10 cellular contexts compared by ENCODE assay signal in the genomic region with DNA sequence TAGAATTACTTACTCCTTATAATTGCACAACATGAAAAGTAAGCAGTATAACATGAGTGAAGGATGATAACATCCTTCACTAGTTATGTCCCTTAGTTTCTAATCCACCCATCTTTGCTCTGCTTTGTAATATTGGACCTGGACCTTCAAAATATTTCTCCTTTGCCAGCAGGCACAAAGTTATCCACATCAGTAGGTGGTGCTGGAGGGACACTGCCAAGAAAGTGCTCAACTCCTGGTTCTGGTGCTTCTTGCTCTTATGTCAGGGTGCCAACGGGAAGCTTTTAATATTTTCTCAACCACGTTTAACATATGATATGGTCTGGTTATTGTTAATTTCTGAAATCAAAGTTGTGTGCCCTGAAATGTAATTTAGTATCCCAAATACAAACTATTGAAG.
DNase-seq lines count a peak whose midpoint lies in the region; ATAC-seq and TF ChIP-seq lines count a peak whose summit lies in the region.
"Had no signal": no experiment of that assay in that cellular context is flagged by ENCODE, and none has a peak within 500 bp of the region (broad histone marks: within the 10 kb centered on the region; RNA-seq: fewer than 3 reads in every experiment).

No MANE protein-coding gene starts in this region.

- H3K4me3 ChIP-seq in AG04449 (ENCODE audit: low read depth, low read length) = no peak overlapping the region
- no peak overlapping the region for H3K4me3 ChIP-seq in GM12875 (ENCODE audit: low read depth, low read length)
- no peak overlapping the region for H3K4me3 ChIP-seq in RWPE2 (ENCODE audit: severe bottlenecking)
- H3K4me3 ChIP-seq: esophagus squamous epithelium, psoas muscle had no signal

- ATAC-seq in RWPE2 (ENCODE audit: low read depth) (peak; percentile 52; the same call in 1 of the 3 replicates), HG02610 (IDR thresholded peaks at IDR 0.05; ENCODE audit: unreplicated experiment) (no peak)

- peaks cover 4% of the 10 kb centered on the region for H3K4me1 ChIP-seq in RWPE2 (ENCODE audit: insufficient read depth, poor library complexity, severe bottlenecking)
- H3K4me1 ChIP-seq: psoas muscle had no signal

- TF ChIP-seq CTCF in AG04449 (IDR thresholded peaks at IDR 0.05; ENCODE audit: insufficient read depth, low read length, missing control alignments) (peak; percentile 49), GM12875 (IDR thresholded peaks at IDR 0.05; ENCODE audit: borderline replicate concordance, insufficient read depth, low read depth, low read length) (peak; percentile 18; the same call in 1 of the 2 replicates), RWPE2 (IDR thresholded peaks at IDR 0.05; ENCODE audit: poor library complexity, severe bottlenecking) (peak; percentile 70)

- H3K36me3 ChIP-seq in RWPE2 (ENCODE audit: low read depth) = peaks cover 83% of the 10 kb centered on the region

- CTCF ChIA-PET in AG04449 (lab: Yijun Ruan, JAX) = interaction anchor here (0.7 to 5.8 kb wide), 17 partner anchors 9 to 422 kb away, joined by 3 to 28 read pairs (median 6); a partner anchor contains a TSS

- DNase-seq in AG04449 (ENCODE audit: low read depth, low spot score) (no peak), RWPE2 (ENCODE audit: low spot score) (no peak), glomerular visceral epithelial cell (ENCODE audit: extremely low spot score) (peak; percentile 44), NCI-H187 treated with DMSO at 0.1 percent for 48 hours (lab: John Stamatoyannopoulos, UW) (no peak), hepatic stellate cell (ENCODE audit: low spot score) (no peak), LoVo (ENCODE audit: low spot score) (no peak)
- DNase-seq: esophagus squamous epithelium, psoas muscle had no signal

- no peak overlapping the region for H3K27ac ChIP-seq in RWPE2 (ENCODE audit: poor library complexity, severe bottlenecking)
- H3K27ac ChIP-seq: esophagus squamous epithelium, psoas muscle had no signal

- H3K9me3 ChIP-seq in RWPE2 (ENCODE audit: severe bottlenecking) = no peaks in the 10 kb centered on the region
- H3K9me3 ChIP-seq: esophagus squamous epithelium, psoas muscle had no signal

- POLR2A ChIA-PET in AG04449 (lab: Yijun Ruan, JAX) = interaction anchor here (1.7 to 2.6 kb wide), 2 partner anchors 101 to 105 kb away, joined by 5 to 17 read pairs; a partner anchor contains a TSS

- H3K27me3 ChIP-seq in RWPE2 (ENCODE audit: insufficient read depth, poor library complexity, severe bottlenecking) = no peaks in the 10 kb centered on the region
- H3K27me3 ChIP-seq: esophagus squamous epithelium had no signal

Comparison
In these comparisons a context has a peak if more than half of its experiments do, and no peak if none do; other contexts are left out.
1. CTCF ChIP-seq: peak in every context shown above with its lines; median percentile 70 in RWPE2; 49 in AG04449; 18 in GM12875.